ENCODE assay signal across 30 cellular contexts in the genomic region with DNA sequence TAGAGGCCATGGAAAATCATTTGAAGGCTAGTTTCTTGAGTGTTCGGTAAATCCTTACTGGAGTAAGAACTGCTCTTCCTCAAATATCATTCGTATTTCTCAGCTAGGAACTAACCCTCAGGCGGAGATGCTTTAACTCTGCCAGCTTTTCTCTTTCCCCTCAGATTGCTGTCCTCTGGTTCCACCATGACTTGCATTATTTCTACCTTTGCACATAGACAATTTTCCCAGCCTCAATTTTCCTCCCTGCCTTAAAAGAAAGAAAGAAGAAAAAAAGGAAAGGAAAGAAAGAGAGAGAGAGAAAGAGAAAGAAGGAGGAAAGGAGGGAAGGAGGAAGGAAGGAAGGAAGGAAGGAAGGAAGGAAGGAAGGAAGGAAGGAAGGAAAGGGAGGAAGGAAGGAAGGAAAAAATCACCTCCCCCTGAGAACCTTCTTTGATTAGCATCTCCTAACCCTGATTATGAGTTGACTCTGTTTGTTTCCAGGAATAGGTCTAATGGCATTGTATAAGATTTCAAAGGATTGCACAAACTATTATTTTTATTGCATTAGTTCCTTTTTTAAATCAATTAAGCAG.
"Had no signal": no experiment of that assay in that cellular context is flagged by ENCODE, and none has a peak within 500 bp of the region (broad histone marks: within the 10 kb centered on the region; RNA-seq: fewer than 3 reads in every experiment).

No MANE protein-coding gene starts in this region.

- H3K27ac ChIP-seq: adrenal gland, body of pancreas, cardiac muscle cell, colonic mucosa, VCaP had no signal

- ATAC-seq: activated naive CD8-positive, alpha-beta T cell treated with anti-CD3 and anti-CD28 coated beads, Interleukin-2, amount 50 U/mL, for 24 hours; activated T-cell treated with anti-CD3 and anti-CD28 coated beads, Interleukin-2, amount 50 U/mL, for 72 hours; body of pancreas; esophagus mucosa; WTC11 had no signal

- H3K4me3 ChIP-seq: adrenal gland, body of pancreas, cardiac muscle cell, colonic mucosa had no signal

- H3K4me3 Mint-ChIP-seq: activated CD4-positive, alpha-beta memory T cell treated with anti-CD3 and anti-CD28 coated beads, Interleukin-2, amount 10 ng/mL, durations not matched to agents 7 days and 5 days; activated CD4-positive, alpha-beta T cell treated with anti-CD3 and anti-CD28 coated beads, Interleukin-2, amount 10 ng/mL, durations not matched to agents 7 days and 5 days; activated naive CD4-positive, alpha-beta T cell treated with anti-CD3 and anti-CD28 coated beads, Interleukin-2, amount 50 U/mL, for 24 hours; activated naive CD8-positive, alpha-beta T cell treated with anti-CD3 and anti-CD28 coated beads for 36 hours; activated naive CD8-positive, alpha-beta T cell treated with anti-CD3 and anti-CD28 coated beads, Interleukin-2, amount 50 U/mL, for 24 hours; activated T-cell treated with anti-CD3 and anti-CD28 coated beads, Interleukin-2, amount 50 U/mL, for 24 hours; activated T-cell treated with anti-CD3 and anti-CD28 coated beads, Interleukin-2, amount 50 U/mL, for 72 hours; WTC11 had no signal

- H3K4me1 Mint-ChIP-seq: activated CD4-positive, alpha-beta memory T cell treated with anti-CD3 and anti-CD28 coated beads, Interleukin-2, amount 10 ng/mL, durations not matched to agents 7 days and 5 days; activated CD4-positive, alpha-beta T cell treated with anti-CD3 and anti-CD28 coated beads, Interleukin-2, amount 10 ng/mL, durations not matched to agents 7 days and 5 days; activated naive CD4-positive, alpha-beta T cell treated with anti-CD3 and anti-CD28 coated beads, Interleukin-2, amount 50 U/mL, for 24 hours; activated naive CD8-positive, alpha-beta T cell treated with anti-CD3 and anti-CD28 coated beads for 36 hours; activated naive CD8-positive, alpha-beta T cell treated with anti-CD3 and anti-CD28 coated beads, Interleukin-2, amount 50 U/mL, for 24 hours had no signal

- FAIRE-seq: frontal cortex, TTC549 had no signal

- H3K4me1 ChIP-seq: adrenal gland, body of pancreas, colonic mucosa had no signal

- H3K36me3 ChIP-seq: adrenal gland, cardiac muscle cell, colonic mucosa had no signal

- H3K27me3 ChIP-seq: body of pancreas, colonic mucosa had no signal

- H3K9me3 Mint-ChIP-seq: activated CD4-positive, alpha-beta memory T cell treated with anti-CD3 and anti-CD28 coated beads, Interleukin-2, amount 10 ng/mL, durations not matched to agents 7 days and 5 days; activated CD4-positive, alpha-beta T cell treated with anti-CD3 and anti-CD28 coated beads, Interleukin-2, amount 10 ng/mL, durations not matched to agents 7 days and 5 days; activated naive CD4-positive, alpha-beta T cell treated with anti-CD3 and anti-CD28 coated beads, Interleukin-2, amount 50 U/mL, for 24 hours; activated naive CD8-positive, alpha-beta T cell treated with anti-CD3 and anti-CD28 coated beads for 36 hours; activated naive CD8-positive, alpha-beta T cell treated with anti-CD3 and anti-CD28 coated beads, Interleukin-2, amount 50 U/mL, for 24 hours; activated T-cell treated with anti-CD3 and anti-CD28 coated beads, Interleukin-2, amount 50 U/mL, for 24 hours; activated T-cell treated with anti-CD3 and anti-CD28 coated beads, Interleukin-2, amount 50 U/mL, for 72 hours; WTC11 had no signal

- DNase-seq: activated CD4-positive, alpha-beta memory T cell treated with anti-CD3 and anti-CD28 coated beads, Interleukin-2, amount 10 ng/mL, durations not matched to agents 7 days and 5 days; activated CD4-positive, alpha-beta T cell treated with anti-CD3 and anti-CD28 coated beads for 1 hour; activated CD4-positive, alpha-beta T cell treated with anti-CD3 and anti-CD28 coated beads for 4 hours; activated CD4-positive, alpha-beta T cell treated with anti-CD3 and anti-CD28 coated beads, Interleukin-2, amount 10 ng/mL, durations not matched to agents 7 days and 5 days; activated CD4-positive, alpha-beta T cell treated with anti-CD3 and anti-CD28 coated beads, Interleukin-2, amount 50 U/mL, for 4 hours; activated CD8-positive, alpha-beta memory T cell treated with anti-CD3 and anti-CD28 coated beads, Interleukin-2, amount 50 U/mL, for 48 hours; activated gamma-delta T cell; activated naive CD4-positive, alpha-beta T cell; activated naive CD8-positive, alpha-beta T cell treated with anti-CD3 and anti-CD28 coated beads for 36 hours; activated naive CD8-positive, alpha-beta T cell treated with anti-CD3 and anti-CD28 coated beads, Interleukin-2, amount 50 U/mL, for 24 hours; activated T-cell treated with anti-CD3 and anti-CD28 coated beads for 4 hours; activated T-cell treated with anti-CD3 and anti-CD28 coated beads, Interleukin-2, amount 50 U/mL, for 24 hours; activated T-cell treated with anti-CD3 and anti-CD28 coated beads, Interleukin-2, amount 50 U/mL, for 72 hours; adrenal gland; amygdala; aorta; body of pancreas; central memory CD4-positive, alpha-beta T cell; cerebellar nuclear complex; colonic mucosa; effector CD8-positive, alpha-beta T cell; foreskin fibroblast; T-helper 2 cell had no signal

- H3K9me3 ChIP-seq: adrenal gland, body of pancreas, colonic mucosa had no signal

- H3K27ac Mint-ChIP-seq: activated CD4-positive, alpha-beta memory T cell treated with anti-CD3 and anti-CD28 coated beads, Interleukin-2, amount 10 ng/mL, durations not matched to agents 7 days and 5 days; activated CD4-positive, alpha-beta T cell treated with anti-CD3 and anti-CD28 coated beads, Interleukin-2, amount 10 ng/mL, durations not matched to agents 7 days and 5 days; activated naive CD4-positive, alpha-beta T cell treated with anti-CD3 and anti-CD28 coated beads, Interleukin-2, amount 50 U/mL, for 24 hours; activated naive CD8-positive, alpha-beta T cell treated with anti-CD3 and anti-CD28 coated beads for 36 hours; activated naive CD8-positive, alpha-beta T cell treated with anti-CD3 and anti-CD28 coated beads, Interleukin-2, amount 50 U/mL, for 24 hours; activated T-cell treated with anti-CD3 and anti-CD28 coated beads, Interleukin-2, amount 50 U/mL, for 24 hours; activated T-cell treated with anti-CD3 and anti-CD28 coated beads, Interleukin-2, amount 50 U/mL, for 72 hours; WTC11 had no signal

- H3K36me3 Mint-ChIP-seq: activated naive CD4-positive, alpha-beta T cell treated with anti-CD3 and anti-CD28 coated beads, Interleukin-2, amount 50 U/mL, for 24 hours; activated naive CD8-positive, alpha-beta T cell treated with anti-CD3 and anti-CD28 coated beads for 36 hours; WTC11 had no signal
